ENCODE assay signal across 1 cellular context in genomic region chr19:58310685-58311084, GRCh38.
TF ChIP-seq lines count a peak whose summit lies in the region.

No MANE protein-coding gene starts in this region.

TF ChIP-seq in GM12878, 131 proteins besides CTCF, POLR2A, EP300 and RAD21:
- TF ChIP-seq, protein P1, sequence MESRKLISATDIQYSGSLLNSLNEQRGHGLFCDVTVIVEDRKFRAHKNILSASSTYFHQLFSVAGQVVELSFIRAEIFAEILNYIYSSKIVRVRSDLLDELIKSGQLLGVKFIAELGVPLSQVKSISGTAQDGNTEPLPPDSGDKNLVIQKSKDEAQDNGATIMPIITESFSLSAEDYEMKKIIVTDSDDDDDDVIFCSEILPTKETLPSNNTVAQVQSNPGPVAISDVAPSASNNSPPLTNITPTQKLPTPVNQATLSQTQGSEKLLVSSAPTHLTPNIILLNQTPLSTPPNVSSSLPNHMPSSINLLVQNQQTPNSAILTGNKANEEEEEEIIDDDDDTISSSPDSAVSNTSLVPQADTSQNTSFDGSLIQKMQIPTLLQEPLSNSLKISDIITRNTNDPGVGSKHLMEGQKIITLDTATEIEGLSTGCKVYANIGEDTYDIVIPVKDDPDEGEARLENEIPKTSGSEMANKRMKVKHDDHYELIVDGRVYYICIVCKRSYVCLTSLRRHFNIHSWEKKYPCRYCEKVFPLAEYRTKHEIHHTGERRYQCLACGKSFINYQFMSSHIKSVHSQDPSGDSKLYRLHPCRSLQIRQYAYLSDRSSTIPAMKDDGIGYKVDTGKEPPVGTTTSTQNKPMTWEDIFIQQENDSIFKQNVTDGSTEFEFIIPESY (IDR thresholded peaks at IDR 0.05) = peak; percentile 96
